13 cellular contexts compared by ENCODE assay signal in the genomic region with DNA sequence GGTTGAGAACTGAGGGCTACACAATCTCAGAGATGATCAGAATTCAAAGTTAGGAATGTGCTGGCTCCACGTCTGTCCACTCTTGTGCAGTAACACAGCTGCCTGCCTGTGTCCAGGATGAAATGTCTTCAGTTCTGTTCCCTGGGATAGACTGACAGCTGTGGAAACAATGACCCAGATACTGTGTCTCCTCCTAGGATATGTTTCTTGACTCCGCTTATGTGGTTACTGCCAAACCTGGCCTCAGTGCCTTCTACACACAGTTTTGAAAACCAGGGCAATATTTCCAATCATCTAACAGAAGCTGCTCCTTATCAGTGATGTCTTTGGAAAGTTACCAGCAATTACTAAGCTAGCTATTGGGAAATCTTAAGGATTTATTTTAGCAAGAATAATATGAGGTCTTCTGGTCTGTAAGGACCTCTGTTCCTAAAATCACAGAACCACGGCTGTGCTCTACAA.
A peak's percentile ranks its signal among the peaks of the same experiment; 100 is the strongest.
DNase-seq lines count a peak whose midpoint lies in the region; ATAC-seq, FAIRE-seq and TF ChIP-seq lines count a peak whose summit lies in the region.
"Had no signal": no experiment of that assay in that cellular context is flagged by ENCODE, and none has a peak within 500 bp of the region (broad histone marks: within the 10 kb centered on the region; RNA-seq: fewer than 3 reads in every experiment).

No MANE protein-coding gene starts in this region.

- FAIRE-seq in HTR-8/SVneo (lab: Jason Lieb, UNC): peak; percentile 16
- FAIRE-seq: islet of Langerhans had no signal

- H3K4me1 ChIP-seq in suprapubic skin: peaks cover 25% of the 10 kb centered on the region

- no peak overlapping the region for H3K4me3 ChIP-seq in cardiac fibroblast (replicated peaks in 1 of 2; ENCODE audit: low read depth in 2 of 2, low read length in 2 of 2)
- no peak overlapping the region for H3K4me3 ChIP-seq in suprapubic skin

- no peaks in the 10 kb centered on the region for H3K36me3 ChIP-seq in suprapubic skin

- TF ChIP-seq CTCF in cardiac fibroblast (IDR thresholded peaks at IDR 0.05; ENCODE audit: low read depth, low read length) (no peak), suprapubic skin (IDR thresholded peaks at IDR 0.05) (no peak)

- no peaks in the 10 kb centered on the region for H3K4me1 Mint-ChIP-seq in activated T-helper 1 cell treated with anti-CD3 and anti-CD28 coated beads, Interleukin-12 subunit alpha, Interleukin-12 subunit beta, Interleukin-2, Interleukin-4 antibody, amounts not matched to agents 30 ng/mL and 10 ng/mL and 1 ng/mL, durations not matched to agents 14 hours and 24 hours and 36 hours (ENCODE audit: low read depth)

- H3K27me3 Mint-ChIP-seq in activated T-helper 1 cell treated with anti-CD3 and anti-CD28 coated beads, Interleukin-12 subunit alpha, Interleukin-12 subunit beta, Interleukin-2, Interleukin-4 antibody, amounts not matched to agents 30 ng/mL and 10 ng/mL and 1 ng/mL, durations not matched to agents 14 hours and 24 hours and 36 hours (ENCODE audit: insufficient read depth): peaks cover 16% of the 10 kb centered on the region

- ATAC-seq in left lobe of liver (peak; percentile 54), HG02970 (IDR thresholded peaks at IDR 0.05; ENCODE audit: low FRiP score, unreplicated experiment) (no peak), HG03108 (IDR thresholded peaks at IDR 0.05; ENCODE audit: unreplicated experiment) (no peak)
- ATAC-seq: T-cell had no signal

- H3K27me3 ChIP-seq in suprapubic skin: no peaks in the 10 kb centered on the region
- H3K27me3 ChIP-seq: dorsolateral prefrontal cortex had no signal

- 45% methylated on average over 3 of the region's 3 CpGs for WGBS in suprapubic skin

- H3K4me3 Mint-ChIP-seq in activated T-helper 1 cell treated with anti-CD3 and anti-CD28 coated beads, Interleukin-12 subunit alpha, Interleukin-12 subunit beta, Interleukin-2, Interleukin-4 antibody, amounts not matched to agents 30 ng/mL and 10 ng/mL and 1 ng/mL, durations not matched to agents 14 hours and 24 hours and 36 hours: no peak overlapping the region
- H3K4me3 Mint-ChIP-seq: T-cell had no signal

- TF ChIP-seq POLR2A in suprapubic skin (IDR thresholded peaks at IDR 0.05): no peak

- DNase-seq in HTR-8/SVneo (ENCODE audit: insufficient read length, low spot score) (no peak), cardiac fibroblast (ENCODE audit: low read depth in 2 of 2) (peak; percentile 73 to 94), left lobe of liver (ENCODE audit: low spot score) (no peak), suprapubic skin (ENCODE audit: low spot score in 2 of 2) (no peak), ureter (ENCODE audit: low spot score) (no peak)
- no peak for DNase-seq in activated T-helper 1 cell treated with anti-CD3 and anti-CD28 coated beads, Interleukin-12 subunit alpha, Interleukin-12 subunit beta, Interleukin-2, Interleukin-4 antibody, amounts not matched to agents 30 ng/mL and 10 ng/mL and 1 ng/mL, durations not matched to agents 14 hours and 24 hours and 36 hours (ENCODE audit: low spot score)
- DNase-seq: DMS53, dorsolateral prefrontal cortex, KG1, T-cell had no signal

- no peak for TF ChIP-seq EP300 in suprapubic skin (IDR thresholded peaks at IDR 0.05)

- H3K27ac Mint-ChIP-seq in activated T-helper 1 cell treated with anti-CD3 and anti-CD28 coated beads, Interleukin-12 subunit alpha, Interleukin-12 subunit beta, Interleukin-2, Interleukin-4 antibody, amounts not matched to agents 30 ng/mL and 10 ng/mL and 1 ng/mL, durations not matched to agents 14 hours and 24 hours and 36 hours: no peak overlapping the region
- H3K27ac Mint-ChIP-seq: T-cell had no signal

- intact Hi-C loops in activated T-helper 1 cell treated with anti-CD3 and anti-CD28 coated beads, Interleukin-12 subunit alpha, Interleukin-12 subunit beta, Interleukin-2, Interleukin-4 antibody, amounts not matched to agents 30 ng/mL and 10 ng/mL and 1 ng/mL, durations not matched to agents 14 hours and 24 hours and 36 hours (cut with micrococcal nuclease): no loop called here

- no peaks in the 10 kb centered on the region for H3K9me3 ChIP-seq in suprapubic skin

- no peaks in the 10 kb centered on the region for H3K9me3 Mint-ChIP-seq in activated T-helper 1 cell treated with anti-CD3 and anti-CD28 coated beads, Interleukin-12 subunit alpha, Interleukin-12 subunit beta, Interleukin-2, Interleukin-4 antibody, amounts not matched to agents 30 ng/mL and 10 ng/mL and 1 ng/mL, durations not matched to agents 14 hours and 24 hours and 36 hours
- H3K9me3 Mint-ChIP-seq: T-cell had no signal

- no peaks in the 10 kb centered on the region for H3K36me3 Mint-ChIP-seq in activated T-helper 1 cell treated with anti-CD3 and anti-CD28 coated beads, Interleukin-12 subunit alpha, Interleukin-12 subunit beta, Interleukin-2, Interleukin-4 antibody, amounts not matched to agents 30 ng/mL and 10 ng/mL and 1 ng/mL, durations not matched to agents 14 hours and 24 hours and 36 hours (ENCODE audit: low read depth)
- H3K36me3 Mint-ChIP-seq: T-cell had no signal

- peak overlapping the region; percentile 67 for H3K27ac ChIP-seq in suprapubic skin

Comparison
In these comparisons a context has a peak if more than half of its experiments do, and no peak if none do; other contexts are left out.
1. DNase-seq: peak in cardiac fibroblast (2 of 2); none in HTR-8/SVneo (single experiment), left lobe of liver (single experiment), suprapubic skin (0 of 2), ureter (single experiment) and activated T-helper 1 cell treated with anti-CD3 and anti-CD28 coated beads, Interleukin-12 subunit alpha, Interleukin-12 subunit beta, Interleukin-2, Interleukin-4 antibody, amounts not matched to agents 30 ng/mL and 10 ng/mL and 1 ng/mL, durations not matched to agents 14 hours and 24 hours and 36 hours (single experiment).